In the genomic region with DNA sequence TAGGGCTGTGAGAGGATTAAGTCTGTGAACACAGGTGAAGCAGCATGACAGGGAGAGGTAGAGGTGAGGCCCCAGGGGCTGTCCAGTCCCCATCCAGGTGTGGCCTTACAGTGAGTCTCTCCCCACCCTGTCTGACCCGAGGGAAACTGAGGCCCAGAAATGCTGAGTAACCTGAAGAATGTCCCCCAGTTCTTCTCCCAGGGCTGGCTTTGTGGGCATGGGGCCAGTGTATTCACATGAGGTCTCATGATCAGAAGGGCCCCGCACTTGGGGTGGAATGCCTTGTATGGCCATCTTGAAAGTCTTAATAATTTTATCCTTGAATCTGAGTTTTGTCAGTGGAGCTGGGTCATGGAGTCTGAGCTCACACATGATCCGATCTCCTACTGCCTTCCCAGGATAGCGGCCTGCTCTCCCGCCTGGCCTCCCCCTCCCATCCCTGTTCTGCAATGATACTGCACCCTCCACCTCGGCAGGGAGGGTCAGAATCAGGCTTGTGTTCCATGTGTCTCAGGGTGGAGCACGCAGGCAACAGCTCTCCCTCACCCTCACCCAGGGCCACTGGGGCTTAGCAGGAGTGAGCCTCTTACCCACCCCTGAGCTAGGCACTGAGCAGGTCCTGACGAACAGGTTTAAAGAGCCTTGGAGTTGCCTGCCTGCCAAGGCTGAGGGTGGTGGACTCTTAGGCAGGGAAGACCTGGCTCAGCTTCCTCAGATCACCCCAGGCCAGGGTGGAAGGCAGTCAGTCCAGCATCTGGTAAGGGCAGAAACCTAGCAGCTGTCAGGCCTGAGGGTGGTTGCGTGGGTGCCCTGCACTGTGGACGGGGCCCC, we compare ENCODE assay signal across 16 cellular contexts. TPM values are rescaled to one million over a fixed set of nuclear protein-coding genes. Genes with fewer than 3 reads are reported as not detected.
DNase-seq lines count a peak whose midpoint lies in the region; ATAC-seq lines count a peak whose summit lies in the region.
"Had no signal": no experiment of that assay in that cellular context is flagged by ENCODE, and none has a peak within 500 bp of the region (broad histone marks: within the 10 kb centered on the region; RNA-seq: fewer than 3 reads in every experiment).

No MANE protein-coding gene starts in this region.

- no peaks in the 10 kb centered on the region for H4K20me1 ChIP-seq in Karpas-422 (ENCODE audit: insufficient read depth, low read depth, low read length)

- peak overlapping the region; percentile 53 for H3K4me2 ChIP-seq in Karpas-422 (ENCODE audit: low read depth, low read length, poor library complexity, severe bottlenecking)
- H3K4me2 ChIP-seq: KMS-11 had no signal

- no peaks in the 10 kb centered on the region for H3K36me3 ChIP-seq in Karpas-422 (ENCODE audit: insufficient read depth, low read length)
- H3K36me3 ChIP-seq in esophagus (ENCODE audit: control insufficient read depth in 2 of 2, insufficient read depth in 2 of 2, low read length in 1 of 2), result no peaks in the 10 kb centered on the region

- no peaks in the 10 kb centered on the region for H3K27me3 ChIP-seq in Karpas-422 (ENCODE audit: low read length)
- no peaks in the 10 kb centered on the region for H3K27me3 ChIP-seq in esophagus (ENCODE audit: control insufficient read depth in 1 of 2, insufficient read depth in 2 of 2, low read length in 2 of 2)
- H3K27me3 ChIP-seq: testis had no signal

- ATAC-seq in sciatic nerve, result peak; percentile 47
- ATAC-seq in GM21515 (IDR thresholded peaks at IDR 0.05; ENCODE audit: unreplicated experiment), result no peak
- no peak for ATAC-seq in GM21423 (IDR thresholded peaks at IDR 0.05; ENCODE audit: unreplicated experiment)

- H3K4me1 ChIP-seq in Karpas-422 (ENCODE audit: low read length) (peaks cover 81% of the 10 kb centered on the region), esophagus (ENCODE audit: control insufficient read depth in 2 of 2, insufficient read depth in 2 of 2, low read length in 1 of 2) (peaks cover 2 to 24% of the 10 kb centered on the region in 2 donors)

- peak overlapping the region; percentile 71 for H3K9ac ChIP-seq in Karpas-422 (ENCODE audit: low read length)
- H3K9ac ChIP-seq: KMS-11 had no signal

- peaks cover 7% of the 10 kb centered on the region for H3K79me2 ChIP-seq in Karpas-422 (ENCODE audit: low read length)

- H3K4me3 ChIP-seq in Karpas-422 (ENCODE audit: low read length), result no peak overlapping the region; the same call in 1 of the 2 replicates
- H3K4me3 ChIP-seq in esophagus (ENCODE audit: low read depth in 1 of 2, low read length in 2 of 2), result no peak overlapping the region
- H3K4me3 ChIP-seq: testis had no signal

- peak; percentile 30 for DNase-seq in DMS53 (lab: John Stamatoyannopoulos, UW)
- DNase-seq in DMS53 treated with DMSO at 0.1 percent for 48 hours (lab: John Stamatoyannopoulos, UW; ENCODE audit: unreplicated experiment), result no peak
- no peak for DNase-seq in Karpas-422
- DNase-seq in sciatic nerve (ENCODE audit: low spot score), result peak; percentile 59
- DNase-seq in activated effector memory CD4-positive, alpha-beta T cell treated with anti-CD3 and anti-CD28 coated beads, Interleukin-2, amount 50 U/mL, for 16 hours, result no peak
- DNase-seq: 8988T; activated CD4-positive, alpha-beta memory T cell treated with anti-CD3 and anti-CD28 coated beads, Interleukin-2, amount 10 ng/mL, durations not matched to agents 7 days and 5 days; activated naive CD4-positive, alpha-beta T cell; NCI-H1694; NCI-H526 treated with DMSO at 0.1 percent for 48 hours; T-helper 9 cell had no signal

- intact Hi-C loops in sciatic nerve (cut with DNase I), result no loop called here

- peak overlapping the region; percentile 96 for H3K27ac ChIP-seq in Karpas-422 (ENCODE audit: low read length)
- H3K27ac ChIP-seq in esophagus (ENCODE audit: low read depth in 2 of 2, low read length in 1 of 2), result peak overlapping the region; percentile 77 to 83
- H3K27ac ChIP-seq: KMS-11, testis had no signal

- WGBS in esophagus, 2 donors, result 68 to 76% methylated on average over 10 of the region's 10 CpGs

- H3K9me2 ChIP-seq in Karpas-422 (replicated peaks; ENCODE audit: insufficient read depth, low read length), result no peaks in the 10 kb centered on the region

- H3K9me3 ChIP-seq in Karpas-422 (ENCODE audit: low read length) (no peaks in the 10 kb centered on the region), esophagus (ENCODE audit: control insufficient read depth in 2 of 2, insufficient read depth in 1 of 2, low read depth in 1 of 2, low read length in 1 of 2) (no peaks in the 10 kb centered on the region)
- H3K9me3 ChIP-seq: testis had no signal

- no peak overlapping the region for H2AFZ ChIP-seq in Karpas-422 (ENCODE audit: low read length)

RNA-seq across cellular contexts. Expression of gene NPFFR1, which starts 41.4 kb away (rescaled TPM):
- total RNA-seq in Karpas-422 (2014; rRNA removed; shearing (Covaris generic); ENCODE audit: low replicate concordance), result not detected in 2 replicates
- under 1 TPM; 0.01 to 0.02 TPM for polyA plus RNA-seq in esophagus
- 4.8 TPM for total RNA-seq in sciatic nerve
- total RNA-seq: activated CD4-positive, alpha-beta memory T cell treated with anti-CD3 and anti-CD28 coated beads, Interleukin-2, amount 10 ng/mL, durations not matched to agents 7 days and 5 days had no signal

RNA-seq across cellular contexts. Expression of gene LRRC20, which starts 57.3 kb away (rescaled TPM):
- 13.6 and 37.0 TPM in 2 replicates for total RNA-seq in Karpas-422 (2014; rRNA removed; shearing (Covaris generic); ENCODE audit: low replicate concordance)
- polyA plus RNA-seq in esophagus, result 10 to 100 TPM in 1 of 2 donors, 1 to 10 TPM in 1; 3.1 to 29.2 TPM
- total RNA-seq in sciatic nerve, result 5.1 TPM

Comparison
In these comparisons a context has a peak if more than half of its experiments do, and no peak if none do; other contexts are left out.
1. DNase-seq: peak in DMS53 (single experiment) and sciatic nerve (single experiment); none in DMS53 treated with DMSO at 0.1 percent for 48 hours (single experiment), Karpas-422 (single experiment) and activated effector memory CD4-positive, alpha-beta T cell treated with anti-CD3 and anti-CD28 coated beads, Interleukin-2, amount 50 U/mL, for 16 hours (single experiment).